8 cellular contexts compared by ENCODE assay signal in the genomic region with DNA sequence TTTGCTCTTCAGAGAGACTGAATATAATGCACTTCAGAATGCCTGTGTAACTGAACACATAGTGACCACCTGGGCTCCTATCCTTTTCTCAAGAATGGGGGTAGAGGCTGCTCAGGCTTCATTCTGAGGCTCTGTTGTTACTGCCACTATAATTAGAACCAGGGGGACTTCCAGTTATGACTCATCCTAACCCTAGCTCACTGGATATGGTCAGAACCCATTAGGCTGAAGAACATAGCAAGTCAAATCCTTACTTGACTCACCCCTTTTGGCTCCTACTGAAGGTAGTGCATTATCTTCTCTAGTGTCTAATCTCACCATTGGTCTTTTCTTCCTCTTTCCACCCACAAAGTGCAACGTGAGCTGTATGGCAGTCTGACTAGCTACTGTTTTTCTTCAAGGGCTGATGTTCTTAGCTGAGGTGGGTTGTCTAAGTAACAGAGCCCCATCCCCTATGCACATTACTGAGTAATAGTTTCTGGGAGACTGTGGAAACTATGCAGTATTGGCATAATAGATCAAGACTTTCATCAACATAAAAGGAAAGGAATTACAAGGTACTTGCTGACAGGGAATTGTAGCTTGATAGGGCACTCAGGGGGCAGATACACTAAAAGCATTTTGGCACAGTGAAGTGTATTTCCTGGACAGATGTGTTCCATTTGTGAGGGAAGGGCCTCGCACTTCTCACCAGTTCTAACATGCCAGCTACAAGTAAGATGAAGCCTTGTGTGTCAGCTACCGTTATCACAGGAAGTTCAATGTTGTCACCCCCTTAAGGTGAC.
DNase-seq lines count a peak whose midpoint lies in the region; ATAC-seq and TF ChIP-seq lines count a peak whose summit lies in the region.

No MANE protein-coding gene starts in this region.

- DNase-seq in Caki2 (ENCODE audit: low read depth), result peak; percentile 53
- DNase-seq in RWPE1 (ENCODE audit: low spot score), result peak; percentile 22
- peak; percentile 89 to 94 for DNase-seq in foreskin keratinocyte
- DNase-seq in upper lobe of left lung, result no peak
- no peak for DNase-seq in SIG-M5 treated with dmso at 0.1 percent for 504 hours (lab: John Stamatoyannopoulos, UW; ENCODE audit: unreplicated experiment)
- DNase-seq in ovary, result no peak

- TF ChIP-seq EP300 in upper lobe of left lung (IDR thresholded peaks at IDR 0.05), result no peak
- TF ChIP-seq EP300 in ovary (IDR thresholded peaks at IDR 0.05), result no peak

- POLR2A ChIA-PET in RWPE1 (lab: Yijun Ruan, JAX; ENCODE audit: low non-redundant PET), result no interaction called here

- intact Hi-C loops in ovary (cut with DNase I), result no loop called here

- TF ChIP-seq CTCF in RWPE1 (conservative IDR thresholded peaks at IDR 0.05; ENCODE audit: low read depth) (no peak), foreskin keratinocyte (conservative IDR thresholded peaks at IDR 0.05) (no peak), upper lobe of left lung (IDR thresholded peaks at IDR 0.05) (no peak), ovary (IDR thresholded peaks at IDR 0.05) (no peak)

- TF ChIP-seq POLR2A in upper lobe of left lung (IDR thresholded peaks at IDR 0.05) (no peak), ovary (IDR thresholded peaks at IDR 0.05) (no peak)

- in situ Hi-C loops in Caki2 (cut with HindIII; ENCODE audit: low pct_unique_long_range_greater_than_20kb, low sequenced_read_pairs), result no loop called here

- H3K9me3 ChIP-seq in upper lobe of left lung (no peaks in the 10 kb centered on the region), ovary (no peaks in the 10 kb centered on the region)

- WGBS in upper lobe of left lung, 2 donors, result 35 to 39% methylated on average over 3 of the region's 3 CpGs
- 28 to 52% (median 37%) methylated on average over 3 of the region's 3 CpGs for WGBS in ovary, 3 donors

- H3K4me3 ChIP-seq in upper lobe of left lung (no peak overlapping the region), ovary (no peak overlapping the region)

- H3K36me3 ChIP-seq in upper lobe of left lung (no peaks in the 10 kb centered on the region), ovary (no peaks in the 10 kb centered on the region)

- H3K27me3 ChIP-seq in foreskin keratinocyte (no peaks in the 10 kb centered on the region), upper lobe of left lung (no peaks in the 10 kb centered on the region), ovary (no peaks in the 10 kb centered on the region)

- H3K27ac ChIP-seq in RWPE1 (no peak overlapping the region), foreskin keratinocyte (peak overlapping the region; percentile 77), upper lobe of left lung (no peak overlapping the region), ovary (no peak overlapping the region)

- CTCF ChIA-PET in RWPE1 (lab: Yijun Ruan, JAX), result interaction anchor here (0.6 kb wide), 2 partner anchors 124 to 716 kb away, joined by 3 read pairs; no protein-coding TSS in a partner anchor

- peaks cover 25% of the 10 kb centered on the region for H3K4me1 ChIP-seq in foreskin keratinocyte
- peaks cover 0 to 10% (median 2%) of the 10 kb centered on the region in 4 donors for H3K4me1 ChIP-seq in upper lobe of left lung
- H3K4me1 ChIP-seq in ovary (ENCODE audit: insufficient read depth), result peaks cover 3% of the 10 kb centered on the region

- ATAC-seq in GM19035 (IDR thresholded peaks at IDR 0.05; ENCODE audit: unreplicated experiment), result peak; percentile 95
- peak; percentile 96 for ATAC-seq in HG03135 (IDR thresholded peaks at IDR 0.05; ENCODE audit: unreplicated experiment)
- ATAC-seq in foreskin keratinocyte, result peak; percentile 93
- ATAC-seq in upper lobe of left lung (ENCODE audit: low FRiP score in 2 of 2), result peak; percentile 34 to 72

Comparison
In these comparisons a context has a peak if more than half of its experiments do, and no peak if none do; other contexts are left out.
1. DNase-seq: peak in Caki2 (single experiment), RWPE1 (single experiment) and foreskin keratinocyte (2 of 2); none in upper lobe of left lung (0 of 2), SIG-M5 treated with dmso at 0.1 percent for 504 hours (single experiment) and ovary (0 of 5).
2. Peak in every context shown above with its lines, with median percentiles within 50 percentile points of each other: ATAC-seq.